ENCODE assay signal across 1 cellular context in the genomic region with DNA sequence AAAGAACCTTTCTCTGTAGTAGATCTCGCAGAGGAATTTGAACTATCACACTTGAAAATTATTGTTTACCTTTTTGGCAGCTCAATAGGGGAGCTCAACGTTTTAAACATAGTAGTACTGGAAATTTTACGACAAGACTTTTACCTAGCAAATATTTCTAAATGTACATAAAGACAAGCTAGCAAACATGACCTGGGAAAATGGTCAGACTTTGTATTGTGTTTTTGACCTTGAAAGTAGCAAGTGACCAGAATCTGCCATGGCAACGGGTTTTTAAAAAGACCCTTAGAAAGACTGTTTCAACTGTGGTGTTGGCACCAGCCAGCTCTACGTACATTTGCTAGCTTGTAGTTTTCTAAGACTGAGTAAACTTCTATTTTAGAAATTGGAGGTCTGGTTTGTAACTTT.
TF ChIP-seq lines count a peak whose summit lies in the region.

No MANE protein-coding gene starts in this region.

TF ChIP-seq in HepG2, 621 proteins besides CTCF, POLR2A, EP300 and RAD21 (continued from another document and continues in another):
- TF ChIP-seq ZNF431 (CRISPR knock-in tag; IDR thresholded peaks at IDR 0.05; ENCODE audit: borderline replicate concordance, low read depth) (no peak), NR2F2 (IDR thresholded peaks at IDR 0.05; ENCODE audit: borderline replicate concordance, low read depth) (peak; percentile 90), MAFK (conservative IDR thresholded peaks at IDR 0.05 in 1 of 2, IDR thresholded peaks at IDR 0.05 in 1 of 2; ENCODE audit: low read length in 2 of 2) (peak in 1 of 2 experiments; percentile 32; a peak in 1 of 4 replicates), ZNF776 (CRISPR knock-in tag; IDR thresholded peaks at IDR 0.05) (no peak), CAMTA2 (CRISPR knock-in tag; IDR thresholded peaks at IDR 0.05; ENCODE audit: borderline replicate concordance) (no peak), SATB2 (CRISPR knock-in tag; IDR thresholded peaks at IDR 0.05) (no peak), PPARG (CRISPR knock-in tag; conservative IDR thresholded peaks at IDR 0.05) (peak; percentile 81), SETDB1 (CRISPR knock-in tag; IDR thresholded peaks at IDR 0.05; ENCODE audit: borderline replicate concordance) (no peak), NFYB (CRISPR knock-in tag; IDR thresholded peaks at IDR 0.05) (no peak), CBX2 (IDR thresholded peaks at IDR 0.05; ENCODE audit: low read depth, low read length) (no peak), CBX2 (CRISPR knock-in tag; IDR thresholded peaks at IDR 0.05; ENCODE audit: low read depth) (no peak), MEIS2 (CRISPR knock-in tag; IDR thresholded peaks at IDR 0.05) (0 out of 2 replicates have a peak, but pooled peaks have one; percentile 56), ZNF232 (CRISPR knock-in tag; IDR thresholded peaks at IDR 0.05; ENCODE audit: borderline replicate concordance) (no peak), ZNF432 (CRISPR knock-in tag; IDR thresholded peaks at IDR 0.05; ENCODE audit: borderline replicate concordance) (no peak), ZNF879 (CRISPR knock-in tag; IDR thresholded peaks at IDR 0.05) (no peak), HNF4A (CRISPR knock-in tag; IDR thresholded peaks at IDR 0.05) (peak; percentile 84), NCOA5 (CRISPR knock-in tag; IDR thresholded peaks at IDR 0.05) (no peak), ZNF17 (CRISPR knock-in tag; IDR thresholded peaks at IDR 0.05) (no peak), ISL2 (CRISPR knock-in tag; IDR thresholded peaks at IDR 0.05) (peak; percentile 93), MED1 (CRISPR knock-in tag; IDR thresholded peaks at IDR 0.05) (peak; percentile 95), ZNF768 (CRISPR knock-in tag; IDR thresholded peaks at IDR 0.05) (no peak), SOX5 (CRISPR knock-in tag; IDR thresholded peaks at IDR 0.05; ENCODE audit: borderline replicate concordance) (peak; percentile 94), HNRNPLL (IDR thresholded peaks at IDR 0.05; ENCODE audit: low read depth, low read length, poor library complexity, severe bottlenecking) (no peak), ZNF264 (CRISPR knock-in tag; IDR thresholded peaks at IDR 0.05) (peak; percentile 44; the same call in 1 of the 2 replicates), TEAD3 (CRISPR knock-in tag; optimal IDR thresholded peaks at IDR 0.05; ENCODE audit: borderline replicate concordance) (peak; percentile 75), ZBTB42 (CRISPR knock-in tag; IDR thresholded peaks at IDR 0.05) (no peak), ZNF577 (CRISPR knock-in tag; IDR thresholded peaks at IDR 0.05; ENCODE audit: borderline replicate concordance, low read depth) (no peak)
- TF ChIP-seq, protein P1, sequence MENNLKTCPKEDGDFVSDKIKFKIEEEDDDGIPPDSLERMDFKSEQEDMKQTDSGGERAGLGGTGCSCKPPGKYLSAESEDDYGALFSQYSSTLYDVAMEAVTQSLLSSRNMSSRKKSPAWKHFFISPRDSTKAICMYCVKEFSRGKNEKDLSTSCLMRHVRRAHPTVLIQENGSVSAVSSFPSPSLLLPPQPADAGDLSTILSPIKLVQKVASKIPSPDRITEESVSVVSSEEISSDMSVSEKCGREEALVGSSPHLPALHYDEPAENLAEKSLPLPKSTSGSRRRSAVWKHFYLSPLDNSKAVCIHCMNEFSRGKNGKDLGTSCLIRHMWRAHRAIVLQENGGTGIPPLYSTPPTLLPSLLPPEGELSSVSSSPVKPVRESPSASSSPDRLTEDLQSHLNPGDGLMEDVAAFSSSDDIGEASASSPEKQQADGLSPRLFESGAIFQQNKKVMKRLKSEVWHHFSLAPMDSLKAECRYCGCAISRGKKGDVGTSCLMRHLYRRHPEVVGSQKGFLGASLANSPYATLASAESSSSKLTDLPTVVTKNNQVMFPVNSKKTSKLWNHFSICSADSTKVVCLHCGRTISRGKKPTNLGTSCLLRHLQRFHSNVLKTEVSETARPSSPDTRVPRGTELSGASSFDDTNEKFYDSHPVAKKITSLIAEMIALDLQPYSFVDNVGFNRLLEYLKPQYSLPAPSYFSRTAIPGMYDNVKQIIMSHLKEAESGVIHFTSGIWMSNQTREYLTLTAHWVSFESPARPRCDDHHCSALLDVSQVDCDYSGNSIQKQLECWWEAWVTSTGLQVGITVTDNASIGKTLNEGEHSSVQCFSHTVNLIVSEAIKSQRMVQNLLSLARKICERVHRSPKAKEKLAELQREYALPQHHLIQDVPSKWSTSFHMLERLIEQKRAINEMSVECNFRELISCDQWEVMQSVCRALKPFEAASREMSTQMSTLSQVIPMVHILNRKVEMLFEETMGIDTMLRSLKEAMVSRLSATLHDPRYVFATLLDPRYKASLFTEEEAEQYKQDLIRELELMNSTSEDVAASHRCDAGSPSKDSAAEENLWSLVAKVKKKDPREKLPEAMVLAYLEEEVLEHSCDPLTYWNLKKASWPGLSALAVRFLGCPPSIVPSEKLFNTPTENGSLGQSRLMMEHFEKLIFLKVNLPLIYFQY (CRISPR knock-in tag; IDR thresholded peaks at IDR 0.05; ENCODE audit: borderline replicate concordance), result peak; percentile 40; the same call in 1 of the 2 replicates
- TF ChIP-seq, protein P2, sequence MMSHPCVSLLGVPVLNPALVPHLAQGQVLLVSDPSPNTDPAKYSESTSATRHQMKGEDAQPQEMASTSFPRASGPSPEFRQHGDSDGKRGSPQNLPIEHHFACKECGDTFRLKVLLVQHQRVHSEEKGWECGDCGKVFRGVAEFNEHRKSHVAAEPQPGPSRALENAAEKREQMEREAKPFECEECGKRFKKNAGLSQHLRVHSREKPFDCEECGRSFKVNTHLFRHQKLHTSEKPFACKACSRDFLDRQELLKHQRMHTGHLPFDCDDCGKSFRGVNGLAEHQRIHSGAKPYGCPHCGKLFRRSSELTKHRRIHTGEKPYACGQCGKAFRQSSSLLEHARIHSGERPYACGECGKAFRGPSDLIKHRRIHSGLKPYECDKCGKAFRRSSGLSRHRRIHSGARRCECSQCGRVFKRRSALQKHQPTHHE (CRISPR knock-in tag; IDR thresholded peaks at IDR 0.05; ENCODE audit: borderline replicate concordance), result no peak
- TF ChIP-seq, protein P3, sequence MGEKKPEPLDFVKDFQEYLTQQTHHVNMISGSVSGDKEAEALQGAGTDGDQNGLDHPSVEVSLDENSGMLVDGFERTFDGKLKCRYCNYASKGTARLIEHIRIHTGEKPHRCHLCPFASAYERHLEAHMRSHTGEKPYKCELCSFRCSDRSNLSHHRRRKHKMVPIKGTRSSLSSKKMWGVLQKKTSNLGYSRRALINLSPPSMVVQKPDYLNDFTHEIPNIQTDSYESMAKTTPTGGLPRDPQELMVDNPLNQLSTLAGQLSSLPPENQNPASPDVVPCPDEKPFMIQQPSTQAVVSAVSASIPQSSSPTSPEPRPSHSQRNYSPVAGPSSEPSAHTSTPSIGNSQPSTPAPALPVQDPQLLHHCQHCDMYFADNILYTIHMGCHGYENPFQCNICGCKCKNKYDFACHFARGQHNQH (CRISPR knock-in tag; IDR thresholded peaks at IDR 0.05), result peak; percentile 82
- TF ChIP-seq, protein P4, sequence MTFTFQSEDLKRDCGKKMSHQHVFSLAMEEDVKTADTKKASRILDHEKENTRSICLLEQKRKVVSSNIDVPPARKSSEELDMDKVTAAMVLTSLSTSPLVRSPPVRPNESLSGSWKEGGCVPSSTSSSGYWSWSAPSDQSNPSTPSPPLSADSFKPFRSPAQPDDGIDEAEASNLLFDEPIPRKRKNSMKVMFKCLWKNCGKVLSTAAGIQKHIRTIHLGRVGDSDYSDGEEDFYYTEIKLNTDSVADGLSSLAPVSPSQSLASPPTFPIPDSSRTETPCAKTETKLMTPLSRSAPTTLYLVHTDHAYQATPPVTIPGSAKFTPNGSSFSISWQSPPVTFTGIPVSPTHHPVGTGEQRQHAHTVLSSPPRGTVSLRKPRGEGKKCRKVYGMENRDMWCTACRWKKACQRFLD (CRISPR knock-in tag; IDR thresholded peaks at IDR 0.05; ENCODE audit: borderline replicate concordance), result no peak
- TF ChIP-seq, protein P5, sequence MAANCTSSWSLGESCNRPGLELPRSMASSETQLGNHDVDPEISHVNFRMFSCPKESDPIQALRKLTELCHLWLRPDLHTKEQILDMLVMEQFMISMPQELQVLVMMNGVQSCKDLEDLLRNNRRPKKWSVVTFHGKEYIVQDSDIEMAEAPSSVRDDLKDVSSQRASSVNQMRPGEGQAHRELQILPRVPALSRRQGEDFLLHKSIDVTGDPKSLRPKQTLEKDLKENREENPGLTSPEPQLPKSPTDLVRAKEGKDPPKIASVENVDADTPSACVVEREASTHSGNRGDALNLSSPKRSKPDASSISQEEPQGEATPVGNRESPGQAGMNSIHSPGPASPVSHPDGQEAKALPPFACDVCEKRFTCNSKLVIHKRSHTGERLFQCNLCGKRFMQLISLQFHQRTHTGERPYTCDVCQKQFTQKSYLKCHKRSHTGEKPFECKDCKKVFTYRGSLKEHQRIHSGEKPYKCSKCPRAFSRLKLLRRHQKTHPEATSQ (CRISPR knock-in tag; IDR thresholded peaks at IDR 0.05; ENCODE audit: borderline replicate concordance), result no peak
- TF ChIP-seq, protein P6, sequence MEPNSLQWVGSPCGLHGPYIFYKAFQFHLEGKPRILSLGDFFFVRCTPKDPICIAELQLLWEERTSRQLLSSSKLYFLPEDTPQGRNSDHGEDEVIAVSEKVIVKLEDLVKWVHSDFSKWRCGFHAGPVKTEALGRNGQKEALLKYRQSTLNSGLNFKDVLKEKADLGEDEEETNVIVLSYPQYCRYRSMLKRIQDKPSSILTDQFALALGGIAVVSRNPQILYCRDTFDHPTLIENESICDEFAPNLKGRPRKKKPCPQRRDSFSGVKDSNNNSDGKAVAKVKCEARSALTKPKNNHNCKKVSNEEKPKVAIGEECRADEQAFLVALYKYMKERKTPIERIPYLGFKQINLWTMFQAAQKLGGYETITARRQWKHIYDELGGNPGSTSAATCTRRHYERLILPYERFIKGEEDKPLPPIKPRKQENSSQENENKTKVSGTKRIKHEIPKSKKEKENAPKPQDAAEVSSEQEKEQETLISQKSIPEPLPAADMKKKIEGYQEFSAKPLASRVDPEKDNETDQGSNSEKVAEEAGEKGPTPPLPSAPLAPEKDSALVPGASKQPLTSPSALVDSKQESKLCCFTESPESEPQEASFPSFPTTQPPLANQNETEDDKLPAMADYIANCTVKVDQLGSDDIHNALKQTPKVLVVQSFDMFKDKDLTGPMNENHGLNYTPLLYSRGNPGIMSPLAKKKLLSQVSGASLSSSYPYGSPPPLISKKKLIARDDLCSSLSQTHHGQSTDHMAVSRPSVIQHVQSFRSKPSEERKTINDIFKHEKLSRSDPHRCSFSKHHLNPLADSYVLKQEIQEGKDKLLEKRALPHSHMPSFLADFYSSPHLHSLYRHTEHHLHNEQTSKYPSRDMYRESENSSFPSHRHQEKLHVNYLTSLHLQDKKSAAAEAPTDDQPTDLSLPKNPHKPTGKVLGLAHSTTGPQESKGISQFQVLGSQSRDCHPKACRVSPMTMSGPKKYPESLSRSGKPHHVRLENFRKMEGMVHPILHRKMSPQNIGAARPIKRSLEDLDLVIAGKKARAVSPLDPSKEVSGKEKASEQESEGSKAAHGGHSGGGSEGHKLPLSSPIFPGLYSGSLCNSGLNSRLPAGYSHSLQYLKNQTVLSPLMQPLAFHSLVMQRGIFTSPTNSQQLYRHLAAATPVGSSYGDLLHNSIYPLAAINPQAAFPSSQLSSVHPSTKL (CRISPR knock-in tag; IDR thresholded peaks at IDR 0.05), result peak; percentile 97
- TF ChIP-seq, protein P7, sequence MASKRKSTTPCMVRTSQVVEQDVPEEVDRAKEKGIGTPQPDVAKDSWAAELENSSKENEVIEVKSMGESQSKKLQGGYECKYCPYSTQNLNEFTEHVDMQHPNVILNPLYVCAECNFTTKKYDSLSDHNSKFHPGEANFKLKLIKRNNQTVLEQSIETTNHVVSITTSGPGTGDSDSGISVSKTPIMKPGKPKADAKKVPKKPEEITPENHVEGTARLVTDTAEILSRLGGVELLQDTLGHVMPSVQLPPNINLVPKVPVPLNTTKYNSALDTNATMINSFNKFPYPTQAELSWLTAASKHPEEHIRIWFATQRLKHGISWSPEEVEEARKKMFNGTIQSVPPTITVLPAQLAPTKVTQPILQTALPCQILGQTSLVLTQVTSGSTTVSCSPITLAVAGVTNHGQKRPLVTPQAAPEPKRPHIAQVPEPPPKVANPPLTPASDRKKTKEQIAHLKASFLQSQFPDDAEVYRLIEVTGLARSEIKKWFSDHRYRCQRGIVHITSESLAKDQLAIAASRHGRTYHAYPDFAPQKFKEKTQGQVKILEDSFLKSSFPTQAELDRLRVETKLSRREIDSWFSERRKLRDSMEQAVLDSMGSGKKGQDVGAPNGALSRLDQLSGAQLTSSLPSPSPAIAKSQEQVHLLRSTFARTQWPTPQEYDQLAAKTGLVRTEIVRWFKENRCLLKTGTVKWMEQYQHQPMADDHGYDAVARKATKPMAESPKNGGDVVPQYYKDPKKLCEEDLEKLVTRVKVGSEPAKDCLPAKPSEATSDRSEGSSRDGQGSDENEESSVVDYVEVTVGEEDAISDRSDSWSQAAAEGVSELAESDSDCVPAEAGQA (IDR thresholded peaks at IDR 0.05; ENCODE audit: low read depth), result no peak
- TF ChIP-seq, protein P7 (CRISPR knock-in tag; IDR thresholded peaks at IDR 0.05; ENCODE audit: borderline replicate concordance), result no peak
- TF ChIP-seq, protein P8, sequence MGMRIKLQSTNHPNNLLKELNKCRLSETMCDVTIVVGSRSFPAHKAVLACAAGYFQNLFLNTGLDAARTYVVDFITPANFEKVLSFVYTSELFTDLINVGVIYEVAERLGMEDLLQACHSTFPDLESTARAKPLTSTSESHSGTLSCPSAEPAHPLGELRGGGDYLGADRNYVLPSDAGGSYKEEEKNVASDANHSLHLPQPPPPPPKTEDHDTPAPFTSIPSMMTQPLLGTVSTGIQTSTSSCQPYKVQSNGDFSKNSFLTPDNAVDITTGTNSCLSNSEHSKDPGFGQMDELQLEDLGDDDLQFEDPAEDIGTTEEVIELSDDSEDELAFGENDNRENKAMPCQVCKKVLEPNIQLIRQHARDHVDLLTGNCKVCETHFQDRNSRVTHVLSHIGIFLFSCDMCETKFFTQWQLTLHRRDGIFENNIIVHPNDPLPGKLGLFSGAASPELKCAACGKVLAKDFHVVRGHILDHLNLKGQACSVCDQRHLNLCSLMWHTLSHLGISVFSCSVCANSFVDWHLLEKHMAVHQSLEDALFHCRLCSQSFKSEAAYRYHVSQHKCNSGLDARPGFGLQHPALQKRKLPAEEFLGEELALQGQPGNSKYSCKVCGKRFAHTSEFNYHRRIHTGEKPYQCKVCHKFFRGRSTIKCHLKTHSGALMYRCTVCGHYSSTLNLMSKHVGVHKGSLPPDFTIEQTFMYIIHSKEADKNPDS (CRISPR knock-in tag; IDR thresholded peaks at IDR 0.05), result no peak
